In genomic region chr22:24427500-24428164, GRCh38 we compare ENCODE assay signal across 8 cellular contexts. TPM values are rescaled to one million over a fixed set of nuclear protein-coding genes. Genes with fewer than 3 reads are reported as not detected.
DNase-seq lines count a peak whose midpoint lies in the region; ATAC-seq and TF ChIP-seq lines count a peak whose summit lies in the region.

TSS of gene ADORA2A (plus strand) at chr22:24427599. CDS start at chr22:24433405, 5,806 bp downstream.

- peak within 1 kb of the TSS; percentile 93 to 96 for H3K27ac Mint-ChIP-seq in activated naive CD4-positive, alpha-beta T cell treated with anti-CD3 and anti-CD28 coated beads, Interleukin-2, amount 50 U/mL, for 72 hours

- H3K4me3 ChIP-seq in skin epidermis, result peak within 1 kb of the TSS; percentile 17 to 29 (median 26)

- TF ChIP-seq POLR2A in Raji (IDR thresholded peaks at IDR 0.05; ENCODE audit: insufficient read depth, low read depth, low read length), result peak; percentile 64

- no peaks in the 10 kb centered on the region for H3K9me3 Mint-ChIP-seq in activated naive CD4-positive, alpha-beta T cell treated with anti-CD3 and anti-CD28 coated beads, Interleukin-2, amount 50 U/mL, for 72 hours

- ATAC-seq in GM21737 (IDR thresholded peaks at IDR 0.05; ENCODE audit: unreplicated experiment) (peak; percentile 47), HG03039 (IDR thresholded peaks at IDR 0.05; ENCODE audit: unreplicated experiment) (no peak)
- peak; percentile 65 to 71 for ATAC-seq in activated naive CD4-positive, alpha-beta T cell treated with anti-CD3 and anti-CD28 coated beads, Interleukin-2, amount 50 U/mL, for 72 hours

- DNase-seq in GF-D8 (lab: John Stamatoyannopoulos, UW) (peak; percentile 68), NCI-H526 treated with DMSO at 0.1 percent for 48 hours (lab: John Stamatoyannopoulos, UW) (no peak), NCI-H69 (lab: John Stamatoyannopoulos, UW) (no peak)
- peak; percentile 68 to 81 for DNase-seq in activated naive CD4-positive, alpha-beta T cell treated with anti-CD3 and anti-CD28 coated beads, Interleukin-2, amount 50 U/mL, for 72 hours (ENCODE audit: low spot score in 2 of 2)

- peak within 1 kb of the TSS in 17 of 21 experiments; percentile 44 to 97 (median 80) for H3K27ac ChIP-seq in skin epidermis

- peaks cover 11 to 17% of the 10 kb centered on the region in 2 donors for H3K36me3 Mint-ChIP-seq in activated naive CD4-positive, alpha-beta T cell treated with anti-CD3 and anti-CD28 coated beads, Interleukin-2, amount 50 U/mL, for 72 hours

RNA-seq across cellular contexts. Expression of gene ADORA2A, which starts in this region (rescaled TPM):
- total RNA-seq in activated naive CD4-positive, alpha-beta T cell treated with anti-CD3 and anti-CD28 coated beads, Interleukin-2, amount 50 U/mL, for 72 hours, result 10 to 100 TPM; 33.8 to 34.4 TPM

Comparison
In these comparisons a context has a peak if more than half of its experiments do, and no peak if none do; other contexts are left out.
1. DNase-seq: peak in GF-D8 (single experiment) and activated naive CD4-positive, alpha-beta T cell treated with anti-CD3 and anti-CD28 coated beads, Interleukin-2, amount 50 U/mL, for 72 hours (2 of 2); none in NCI-H526 treated with DMSO at 0.1 percent for 48 hours (single experiment) and NCI-H69 (single experiment).